39 cellular contexts compared by ENCODE assay signal in the genomic region with DNA sequence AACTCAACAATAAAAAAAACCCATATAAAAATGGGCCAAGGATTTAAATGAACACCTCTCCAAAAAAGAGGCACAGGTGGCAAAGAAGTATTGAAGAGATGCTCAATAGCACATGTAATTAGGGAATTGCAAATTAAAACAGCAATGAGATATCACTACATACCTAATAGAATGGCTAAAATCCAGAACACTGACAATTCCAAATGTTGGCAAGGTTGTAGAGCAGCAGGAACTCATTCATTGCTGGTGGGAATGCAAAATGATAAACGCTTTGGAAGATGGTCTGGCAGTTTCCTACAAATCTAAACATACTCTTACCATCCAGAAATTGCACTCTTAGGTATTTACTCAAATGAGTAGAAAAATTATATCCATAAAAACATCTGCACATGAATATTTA. TPM values are rescaled to one million over a fixed set of nuclear protein-coding genes. Genes with fewer than 3 reads are reported as not detected.
"Had no signal": no experiment of that assay in that cellular context is flagged by ENCODE, and none has a peak within 500 bp of the region (broad histone marks: within the 10 kb centered on the region; RNA-seq: fewer than 3 reads in every experiment).

No MANE protein-coding gene starts in this region.

- H3K27me3 ChIP-seq: MG63 had no signal

- H3K36me3 ChIP-seq: MG63 had no signal

- H3K9me3 ChIP-seq: MG63 had no signal

- DNase-seq: Karpas-422, Kasumi-1, MG63, MM.1S, MV-4-11, NCI-H1048, NCI-H1092, NCI-H1092 treated with DMSO at 0.1 percent for 48 hours, NCI-H1105, NCI-H1105 treated with DMSO at 0.1 percent for 48 hours, NCI-H1417, NCI-H1417 treated with DMSO at 0.1 percent for 48 hours, NCI-H1436, NCI-H1436 treated with DMSO at 0.1 percent for 48 hours, NCI-H146, NCI-H1694, NCI-H1694 treated with DMSO at 0.1 percent for 48 hours, NCI-H187, NCI-H187 treated with DMSO at 0.1 percent for 48 hours, NCI-H1930, NCI-H2029, NCI-H2029 treated with DMSO at 0.1 percent for 48 hours, NCI-H2081, NCI-H2081 treated with DMSO at 0.1 percent for 48 hours, NCI-H2107, NCI-H2171, NCI-H2171 treated with DMSO at 0.1 percent for 48 hours, NCI-H2227 treated with DMSO at 0.1 percent for 48 hours, NCI-H226, NCI-H345, NCI-H446, NCI-H446 treated with DMSO at 0.1 percent for 48 hours, NCI-H510A, NCI-H510A treated with DMSO at 0.1 percent for 48 hours, NCI-H524 had no signal

- H3K4me3 ChIP-seq: MG63 had no signal

RNA-seq across cellular contexts. Expression of gene CD93, which starts 17.1 kb away (rescaled TPM):
- total RNA-seq: LHCN-M2, MCF 10A, NCI-H460 had no signal

RNA-seq across cellular contexts. Expression of gene SSTR4, which starts 34.0 kb away (rescaled TPM):
- total RNA-seq: LHCN-M2, M059J, MCF 10A, NCI-H460 had no signal
